9 cellular contexts compared by ENCODE assay signal in the genomic region with DNA sequence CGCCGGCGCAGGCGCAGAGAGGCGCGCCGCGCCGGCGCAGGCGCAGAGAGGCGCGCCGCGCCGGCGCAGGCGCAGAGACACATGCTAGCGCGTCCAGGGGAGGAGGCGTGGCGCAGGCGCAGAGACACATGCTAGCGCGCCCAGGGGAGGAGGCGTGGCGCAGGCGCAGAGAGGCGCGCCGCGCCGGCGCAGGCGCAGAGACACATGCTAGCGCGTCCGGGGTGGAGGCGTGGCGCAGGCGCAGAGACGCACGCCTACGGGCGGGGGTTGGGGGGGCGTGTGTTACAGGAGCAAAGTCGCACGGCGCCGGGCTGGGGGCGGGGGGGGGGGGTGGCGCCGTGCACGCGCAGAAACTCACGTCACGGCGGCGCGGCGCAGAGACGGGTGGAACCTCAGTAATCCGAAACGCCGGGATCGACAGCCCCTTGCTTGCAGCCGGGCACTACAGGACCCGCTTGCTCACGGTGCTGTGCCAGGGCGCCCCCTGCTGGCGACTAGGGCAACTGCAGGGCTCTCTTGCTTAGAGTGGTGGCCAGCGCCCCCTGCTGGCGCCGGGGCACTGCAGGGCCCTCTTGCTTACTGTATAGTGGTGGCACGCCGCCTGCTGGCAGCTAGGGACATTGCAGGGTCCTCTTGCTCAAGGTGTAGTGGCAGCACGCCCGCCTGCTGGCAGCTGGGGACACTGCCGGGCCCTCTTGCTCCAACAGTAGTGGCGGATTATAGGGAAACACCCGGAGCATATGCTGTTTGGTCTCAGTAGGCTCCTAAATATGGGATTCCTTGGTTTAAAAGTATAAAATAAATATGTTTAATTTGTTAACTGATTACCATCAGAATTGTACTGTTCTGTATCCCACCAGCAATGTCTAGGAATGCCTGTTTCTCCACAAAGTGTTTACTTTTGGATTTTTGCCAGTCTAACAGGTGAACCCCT. TPM values are rescaled to one million over a fixed set of nuclear protein-coding genes. Genes with fewer than 3 reads are reported as not detected.
DNase-seq lines count a peak whose midpoint lies in the region; ATAC-seq and TF ChIP-seq lines count a peak whose summit lies in the region.
"Not testable (repeated sequence)": the region's sequence is repeated elsewhere in the genome, so short reads cannot be mapped to it uniquely, and the experiment has no call there.
"Had no signal": no experiment of that assay in that cellular context is flagged by ENCODE, and none has a peak within 500 bp of the region (broad histone marks: within the 10 kb centered on the region; RNA-seq: fewer than 3 reads in every experiment).

No MANE protein-coding gene starts in this region.

- H3K9me2 ChIP-seq in SK-N-SH: not testable (repeated sequence)

- WGBS in H9 (ENCODE audit: extremely low coverage, insufficient read length, low lambda C conversion rate): no CpG with 5 or more reads among the region's 81 CpGs
- WGBS in SK-N-SH (ENCODE audit: low lambda C conversion rate): 98% methylated on average over 41 of the region's 81 CpGs
- no CpG with 5 or more reads among the region's 81 CpGs for WGBS in endodermal cell (ENCODE audit: insufficient coverage in 1 of 2, insufficient read length in 1 of 2), 2 experiments

- H3K9me3 Mint-ChIP-seq in H9 (peaks cover 14 to 15% of the 10 kb centered on the region in 2 experiments), endodermal cell (peaks cover 15% of the 10 kb centered on the region)
- H3K9me3 Mint-ChIP-seq in naive thymus-derived CD8-positive, alpha-beta T cell; type B pancreatic cell: not testable (repeated sequence)

- not testable (repeated sequence) for H3K27me3 ChIP-seq in H9 (ENCODE audit: insufficient read depth, low read length); SK-N-SH (ENCODE audit: insufficient read depth); endodermal cell (ENCODE audit: control insufficient read depth, insufficient read depth, low read length, poor library complexity, severe bottlenecking)

- not testable (repeated sequence) for H3K4me3 Mint-ChIP-seq in H9; endodermal cell; naive thymus-derived CD8-positive, alpha-beta T cell; type B pancreatic cell

- H3K4me2 ChIP-seq in H9 (ENCODE audit: insufficient read depth, insufficient read length, low read length); SK-N-SH: not testable (repeated sequence)

- not testable (repeated sequence) for H2BK120ac ChIP-seq in H9 (ENCODE audit: low read depth, low read length, poor library complexity, severe bottlenecking)

- not testable (repeated sequence) for H3K27ac ChIP-seq in H9 (ENCODE audit: insufficient read length, low read depth, low read length); SK-N-SH (ENCODE audit: low read depth in 2 of 2, low read length in 1 of 2); endodermal cell (ENCODE audit: low read depth, low read length)

- H3K56ac ChIP-seq in H9 (ENCODE audit: insufficient read length, low read depth, low read length): not testable (repeated sequence)

- not testable (repeated sequence) for H2AFZ ChIP-seq in H9 (ENCODE audit: low read length); SK-N-SH (ENCODE audit: low read depth)

- H2BK15ac ChIP-seq in H9 (ENCODE audit: low read depth, low read length): not testable (repeated sequence)

- POLR2A ChIA-PET in SK-N-SH (lab: Yijun Ruan, JAX); naive thymus-derived CD8-positive, alpha-beta T cell (lab: Charles Lee): not testable (repeated sequence)

- H4K20me1 ChIP-seq in H9 (ENCODE audit: control insufficient read depth, insufficient read depth, insufficient read length); SK-N-SH (ENCODE audit: insufficient read depth): not testable (repeated sequence)

- not testable (repeated sequence) for TF ChIP-seq EP300 in SK-N-SH (IDR thresholded peaks at IDR 0.05; ENCODE audit: borderline replicate concordance in 1 of 2, low read depth in 1 of 2, low read length in 1 of 2)

- H3K18ac ChIP-seq in H9 (ENCODE audit: insufficient read length, low read depth, low read length): not testable (repeated sequence)

- not testable (repeated sequence) for H2BK12ac ChIP-seq in H9 (ENCODE audit: insufficient read length, low read depth, low read length)

- H3T11ph ChIP-seq in H9 (ENCODE audit: low read length): not testable (repeated sequence)

- not testable (repeated sequence) for H3K79me2 ChIP-seq in H9 (ENCODE audit: insufficient read depth, low read length); SK-N-SH (ENCODE audit: insufficient read depth)

- not testable (repeated sequence) for H3K9me3 ChIP-seq in H9 (ENCODE audit: control insufficient read depth, low read depth, low read length); SK-N-SH; endodermal cell (ENCODE audit: control insufficient read depth, low read length)

- not testable (repeated sequence) for H3K27ac Mint-ChIP-seq in H9; endodermal cell; naive thymus-derived CD8-positive, alpha-beta T cell; type B pancreatic cell

- not testable (repeated sequence) for H3K23me2 ChIP-seq in H9 (ENCODE audit: insufficient read length, low read depth, low read length, poor library complexity, severe bottlenecking)

- DNase-seq in H9; SK-N-SH; type B pancreatic cell (ENCODE audit: extremely low spot score, unreplicated experiment): not testable (repeated sequence)
- peak; percentile 40 for DNase-seq in activated CD8-positive, alpha-beta memory T cell treated with anti-CD3 and anti-CD28 coated beads for 24 hours
- DNase-seq in endodermal cell (peak; percentile 12), left lobe of liver (ENCODE audit: low spot score) (peak; percentile 69), posterior vena cava (ENCODE audit: low spot score) (peak; percentile 42)
- DNase-seq in naive thymus-derived CD8-positive, alpha-beta T cell: peak in 1 of 10 donors; percentile 15

- CTCF ChIA-PET in SK-N-SH (lab: Yijun Ruan, JAX): not testable (repeated sequence)

- H2AK5ac ChIP-seq in H9 (ENCODE audit: insufficient read length, low read length): not testable (repeated sequence)

- not testable (repeated sequence) for H3K4ac ChIP-seq in H9 (ENCODE audit: low read depth, low read length)

- H4K91ac ChIP-seq in H9 (ENCODE audit: insufficient read length, low read depth, low read length): not testable (repeated sequence)

- H4K8ac ChIP-seq in H9 (replicated peaks; ENCODE audit: insufficient read length, low read depth, low read length): not testable (repeated sequence)

- H2BK20ac ChIP-seq in H9 (ENCODE audit: low read depth, low read length, poor library complexity, severe bottlenecking): not testable (repeated sequence)

- not testable (repeated sequence) for H3K4me1 ChIP-seq in H9 (ENCODE audit: insufficient read depth, low read length); SK-N-SH (ENCODE audit: control insufficient read depth in 1 of 2, insufficient read depth in 2 of 2, low read depth in 1 of 2, low read length in 1 of 2); endodermal cell (ENCODE audit: control insufficient read depth, insufficient read depth, low read length)

- H4K5ac ChIP-seq in H9 (ENCODE audit: insufficient read length, low read depth, low read length): not testable (repeated sequence)

- H3K79me1 ChIP-seq in H9 (ENCODE audit: insufficient read depth, low read depth, low read length, poor library complexity, severe bottlenecking): not testable (repeated sequence)

- not testable (repeated sequence) for H3K27me3 Mint-ChIP-seq in H9 (ENCODE audit: low read depth); endodermal cell (ENCODE audit: insufficient read depth); naive thymus-derived CD8-positive, alpha-beta T cell; type B pancreatic cell

- H2BK5ac ChIP-seq in H9 (ENCODE audit: insufficient read length, low read length): not testable (repeated sequence)

- H3K23ac ChIP-seq in H9 (ENCODE audit: insufficient read length, low read depth, low read length): not testable (repeated sequence)

- not testable (repeated sequence) for H3K4me1 Mint-ChIP-seq in H9; endodermal cell; naive thymus-derived CD8-positive, alpha-beta T cell; type B pancreatic cell (ENCODE audit: unreplicated experiment)

- not testable (repeated sequence) for TF ChIP-seq RAD21 in SK-N-SH (IDR thresholded peaks at IDR 0.05; ENCODE audit: low read length)

- intact Hi-C loops in posterior vena cava (cut with DNase I): not testable (repeated sequence)

- not testable (repeated sequence) for H3K4me3 ChIP-seq in SK-N-SH (ENCODE audit: low read depth in 2 of 2, low read length in 1 of 2); endodermal cell (ENCODE audit: low read length)

- not testable (repeated sequence) for H3K9ac ChIP-seq in H9 (ENCODE audit: extremely low read depth, insufficient read length, low read length); SK-N-SH; endodermal cell (ENCODE audit: extremely low read depth, low read length, poor library complexity, severe bottlenecking)

- not testable (repeated sequence) for H3K36me3 ChIP-seq in SK-N-SH (replicated peaks in 1 of 2; ENCODE audit: control insufficient read depth in 1 of 2, insufficient read depth in 2 of 2, low read length in 1 of 2); endodermal cell (ENCODE audit: control insufficient read depth, insufficient read depth, low read length)

- H3K36me3 Mint-ChIP-seq in H9 (ENCODE audit: insufficient read depth in 1 of 3, low read depth in 3 of 3): peaks cover 0 to 12% (median 5%) of the 10 kb centered on the region in 3 experiments; a peak in 4 of 7 replicates
- not testable (repeated sequence) for H3K36me3 Mint-ChIP-seq in endodermal cell (ENCODE audit: low read depth); naive thymus-derived CD8-positive, alpha-beta T cell; type B pancreatic cell

- TF ChIP-seq CTCF in H9 (conservative IDR thresholded peaks at IDR 0.05) (peak; percentile 55), SK-N-SH (IDR thresholded peaks at IDR 0.05) (peak; percentile 43), endodermal cell (conservative IDR thresholded peaks at IDR 0.05) (peak; percentile 53), type B pancreatic cell (conservative IDR thresholded peaks at IDR 0.05) (peak; percentile 49)

- not testable (repeated sequence) for ATAC-seq in left lobe of liver
- ATAC-seq in naive thymus-derived CD8-positive, alpha-beta T cell: peak; percentile 33 to 54

- H3F3A ChIP-seq in SK-N-SH (replicated peaks; ENCODE audit: insufficient read depth): not testable (repeated sequence)

- not testable (repeated sequence) for H3K14ac ChIP-seq in H9 (ENCODE audit: insufficient read depth, low read length)

RNA-seq across cellular contexts. Expression of gene IQSEC3, which starts 55.4 kb away (rescaled TPM):
- total RNA-seq in H9 (2021) (0.50 and 0.55 TPM in 2 replicates), endodermal cell (1 to 10 TPM; 1.5 to 2.7 TPM), left lobe of liver (0.70 TPM), posterior vena cava (1 to 10 TPM; 3.2 to 3.6 TPM), type B pancreatic cell (ENCODE audit: low replicate concordance) (3.7 and 4.2 TPM in 2 replicates)
- polyA plus RNA-seq in SK-N-SH (2012; rRNA removed): 0.02 and 0.08 TPM in 2 replicates
- 0.04 and 0.07 TPM in 2 replicates for polyA plus RNA-seq in SK-N-SH (2012; cell fraction: cytosol; rRNA removed)
- polyA plus RNA-seq in SK-N-SH (2012; cell fraction: nucleus; rRNA removed): 0.19 and 0.47 TPM in 2 replicates
- 1.5 TPM for polyA plus RNA-seq in endodermal cell (2013, experiment 1 of 2)
- polyA plus RNA-seq in endodermal cell (2013, experiment 2 of 2): 0.95 TPM
- 10 to 100 TPM; 13.9 to 19.3 TPM for total RNA-seq in naive thymus-derived CD8-positive, alpha-beta T cell
- polyA plus RNA-seq in naive thymus-derived CD8-positive, alpha-beta T cell: 1 to 10 TPM in 2 of 3 donors, under 1 TPM in 1; 0.42 to 1.1 (median 1.1) TPM
- polyA plus RNA-seq: CD14-positive monocyte had no signal
